Comparison of ENCODE assay signal across 1 cellular context in genomic region chr9:123339666-123340414, GRCh38.
TF ChIP-seq lines count a peak whose summit lies in the region.

No MANE protein-coding gene starts in this region.

TF ChIP-seq in K562, 482 proteins besides CTCF, POLR2A, EP300 and RAD21 (continued from another document and continues in another):
- TF ChIP-seq CHD7 (IDR thresholded peaks at IDR 0.05; ENCODE audit: low read depth, low read length), result no peak
- no peak for TF ChIP-seq HCFC1 (IDR thresholded peaks at IDR 0.05; ENCODE audit: low read depth, low read length)
- peak; percentile 21; the same call in 1 of the 2 replicates for TF ChIP-seq HDAC8 (tag; IDR thresholded peaks at IDR 0.05)
- TF ChIP-seq IFI16 (CRISPR knock-in tag; IDR thresholded peaks at IDR 0.05), result no peak
- no peak for TF ChIP-seq TAF7 (tag; IDR thresholded peaks at IDR 0.05)
- TF ChIP-seq MAFG (tag; conservative IDR thresholded peaks at IDR 0.05), result no peak
- TF ChIP-seq TRIM28 (IDR thresholded peaks at IDR 0.05), result no peak
- TF ChIP-seq SMARCE1 (IDR thresholded peaks at IDR 0.05), result peak; percentile 19; the same call in 1 of the 2 replicates
- TF ChIP-seq BMI1 (IDR thresholded peaks at IDR 0.05; ENCODE audit: low read length), result no peak
- TF ChIP-seq TFE3 (CRISPR knock-in tag; IDR thresholded peaks at IDR 0.05), result peak; percentile 59
- no peak for TF ChIP-seq NUFIP1 (IDR thresholded peaks at IDR 0.05; ENCODE audit: partially characterized antibody)
- TF ChIP-seq PRDM10 (IDR thresholded peaks at IDR 0.05; ENCODE audit: partially characterized antibody), result no peak
- TF ChIP-seq ETV1 (tag; conservative IDR thresholded peaks at IDR 0.05; ENCODE audit: low read depth), result peak; percentile 6; the same call in 1 of the 2 replicates
- TF ChIP-seq DEAF1 (CRISPR knock-in tag; IDR thresholded peaks at IDR 0.05), result no peak
- TF ChIP-seq FOXJ2 (tag; IDR thresholded peaks at IDR 0.05), result no peak
- TF ChIP-seq TCF3 (CRISPR knock-in tag; IDR thresholded peaks at IDR 0.05), result no peak
- no peak for TF ChIP-seq ZNF507 (tag; conservative IDR thresholded peaks at IDR 0.05)
- TF ChIP-seq BCOR (IDR thresholded peaks at IDR 0.05), result no peak
- peak in 1 of 2 experiments; percentile 71; a peak in 2 of 4 replicates for TF ChIP-seq ETV6 (IDR thresholded peaks at IDR 0.05; ENCODE audit: borderline replicate concordance in 1 of 2, low read depth in 2 of 2, low read length in 1 of 2)
- TF ChIP-seq ETV6 (CRISPR knock-in tag; IDR thresholded peaks at IDR 0.05; ENCODE audit: borderline replicate concordance), result no peak
- TF ChIP-seq ZNF282 (CRISPR knock-in tag; IDR thresholded peaks at IDR 0.05), result no peak
- no peak for TF ChIP-seq XRCC3 (IDR thresholded peaks at IDR 0.05)
- TF ChIP-seq RBFOX2 (IDR thresholded peaks at IDR 0.05; ENCODE audit: low read depth, low read length), result peak; percentile 61; the same call in 1 of the 2 replicates
- 0 out of 2 replicates have a peak, but pooled peaks have one; percentile 28 for TF ChIP-seq NFRKB (IDR thresholded peaks at IDR 0.05; ENCODE audit: low read depth)
- no peak for TF ChIP-seq MEF2A (IDR thresholded peaks at IDR 0.05; ENCODE audit: control insufficient read depth, low read depth, low read length)
- no peak for TF ChIP-seq TSHZ1 (CRISPR knock-in tag; IDR thresholded peaks at IDR 0.05)
- no peak for TF ChIP-seq POLR2B (IDR thresholded peaks at IDR 0.05; ENCODE audit: low read depth, partially characterized antibody)
- no peak for TF ChIP-seq ZNF764 (CRISPR knock-in tag; IDR thresholded peaks at IDR 0.05; ENCODE audit: low read depth)
- TF ChIP-seq ZNF174 (CRISPR knock-in tag; IDR thresholded peaks at IDR 0.05), result no peak
- no peak for TF ChIP-seq NCOA4 (IDR thresholded peaks at IDR 0.05; ENCODE audit: partially characterized antibody)
- no peak for TF ChIP-seq ATF6 (CRISPR knock-in tag; IDR thresholded peaks at IDR 0.05)
- TF ChIP-seq RBM17 (IDR thresholded peaks at IDR 0.05; ENCODE audit: borderline replicate concordance, low read depth, low read length), result no peak
- no peak; the same call in 1 of the 2 replicates for TF ChIP-seq POLR2G (IDR thresholded peaks at IDR 0.05; ENCODE audit: low read depth, low read length)
- TF ChIP-seq ZKSCAN8 (CRISPR knock-in tag; IDR thresholded peaks at IDR 0.05), result peak; percentile 76
- no peak for TF ChIP-seq MEIS2 (IDR thresholded peaks at IDR 0.05; ENCODE audit: partially characterized antibody)
- TF ChIP-seq TBL1XR1 (IDR thresholded peaks at IDR 0.05; ENCODE audit: low read length in 2 of 2), result no peak; a peak in 1 of 4 replicates
- TF ChIP-seq ZFP1 (CRISPR knock-in tag; IDR thresholded peaks at IDR 0.05), result no peak
- TF ChIP-seq ZC3H11A (IDR thresholded peaks at IDR 0.05; ENCODE audit: low read depth, low read length), result no peak
- no peak for TF ChIP-seq ZBED1 (IDR thresholded peaks at IDR 0.05)
- no peak for TF ChIP-seq MXI1 (IDR thresholded peaks at IDR 0.05; ENCODE audit: low read depth, low read length)
- TF ChIP-seq ZNF316 (IDR thresholded peaks at IDR 0.05), result no peak
